ENCODE assay signal across 16 cellular contexts in genomic region chr2:19119326-19120001, GRCh38.
"Had no signal": no experiment of that assay in that cellular context is flagged by ENCODE, and none has a peak within 500 bp of the region (broad histone marks: within the 10 kb centered on the region; RNA-seq: fewer than 3 reads in every experiment).

No MANE protein-coding gene starts in this region.

- DNase-seq: activated CD4-positive, alpha-beta T cell treated with anti-CD3 and anti-CD28 coated beads, Interleukin-2, amount 10 ng/mL, durations not matched to agents 24 days and 14 days; activated CD8-positive, alpha-beta memory T cell treated with anti-CD3 and anti-CD28 coated beads for 24 hours; activated naive CD4-positive, alpha-beta T cell treated with anti-CD3 and anti-CD28 coated beads, Interleukin-2, amount 10 ng/mL, durations not matched to agents 7 days and 5 days; body of pancreas; glutamatergic neuron; left ventricle myocardium superior; right cardiac atrium; spleen; stimulated activated CD4-positive, alpha-beta T cell treated with anti-CD3 and anti-CD28 coated beads, Interleukin-1b, Interleukin-23, amount 100 ng/mL, for 48 hours; stimulated activated naive CD4-positive, alpha-beta T cell treated with Interleukin-2 at 50 U/mL for 16 hours had no signal

- H3K27me3 ChIP-seq: body of pancreas, neutrophil, spleen had no signal

- ATAC-seq: activated T-helper 17 cell treated with anti-CD3 and anti-CD28 coated beads, Interleukin-2, amount 50 U/mL, for 72 hours; body of pancreas; esophagus mucosa; left ventricle myocardium superior; right cardiac atrium; SK-N-SH treated with all-trans-retinoic acid at 6 μM for 48 hours; WTC11 had no signal

- H3K4me1 ChIP-seq: body of pancreas, spleen had no signal

- H3K9me3 ChIP-seq: neutrophil, thoracic aorta had no signal

- H3K36me3 ChIP-seq: neutrophil, spleen, thoracic aorta had no signal

- H3K27ac ChIP-seq: body of pancreas, neutrophil, spleen, thoracic aorta had no signal

- H3K4me3 ChIP-seq: body of pancreas, spleen, thoracic aorta had no signal
